10 cellular contexts compared by ENCODE assay signal in the genomic region with DNA sequence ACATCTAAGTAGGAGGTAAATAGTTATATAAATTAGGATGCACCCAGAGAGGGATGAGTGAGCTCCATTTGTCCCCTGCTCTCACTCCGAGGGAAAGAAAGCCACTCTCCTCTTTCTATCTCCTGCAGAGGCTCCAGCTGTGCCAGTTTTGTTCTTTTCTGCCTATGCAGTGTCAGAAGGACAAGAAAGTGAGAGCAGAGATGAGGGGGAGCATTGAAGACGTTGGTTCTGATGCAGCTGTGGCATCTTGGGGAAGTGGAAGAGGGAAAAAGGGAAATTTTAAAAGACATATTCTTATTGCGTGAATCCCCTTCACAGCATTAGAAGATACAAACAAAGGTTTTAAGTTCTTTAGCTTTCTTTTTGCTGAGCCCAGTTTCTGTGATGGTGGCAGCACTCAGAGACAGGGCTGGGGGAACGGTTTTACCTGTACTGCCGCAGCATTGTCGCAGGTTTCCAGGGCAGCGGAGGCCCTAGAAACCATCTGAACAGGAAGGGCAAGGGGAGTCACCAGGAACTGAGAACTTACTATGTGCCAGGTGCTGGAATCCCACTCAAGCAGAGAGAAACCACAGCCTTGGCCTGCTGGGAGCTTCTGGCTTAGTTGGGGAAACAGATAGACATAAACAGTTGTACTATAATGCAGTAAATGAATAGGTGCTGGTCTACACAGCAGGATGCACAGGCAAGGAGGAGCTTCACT.
A peak's percentile ranks its signal among the peaks of the same experiment; 100 is the strongest.
DNase-seq lines count a peak whose midpoint lies in the region; ATAC-seq lines count a peak whose summit lies in the region.
"Had no signal": no experiment of that assay in that cellular context is flagged by ENCODE, and none has a peak within 500 bp of the region (broad histone marks: within the 10 kb centered on the region; RNA-seq: fewer than 3 reads in every experiment).

No MANE protein-coding gene starts in this region.

- H3K27ac Mint-ChIP-seq in memory B cell: peak overlapping the region; percentile 94

- no peaks in the 10 kb centered on the region for H3K36me3 Mint-ChIP-seq in memory B cell
- H3K36me3 Mint-ChIP-seq: activated naive CD4-positive, alpha-beta T cell treated with anti-CD3 and anti-CD28 coated beads, Interleukin-2, amount 50 U/mL, for 72 hours had no signal

- no peaks in the 10 kb centered on the region for H3K27me3 Mint-ChIP-seq in memory B cell

- ATAC-seq in GM18868 (IDR thresholded peaks at IDR 0.05; ENCODE audit: unreplicated experiment) (peak; percentile 38), GM21786 (IDR thresholded peaks at IDR 0.05; ENCODE audit: unreplicated experiment) (peak; percentile 43), HG03432 (IDR thresholded peaks at IDR 0.05; ENCODE audit: unreplicated experiment) (peak; percentile 57), memory B cell (ENCODE audit: low read depth) (peak; percentile 78), HG02798 (IDR thresholded peaks at IDR 0.05; ENCODE audit: poor library complexity, unreplicated experiment) (no peak)
- ATAC-seq: activated naive CD4-positive, alpha-beta T cell treated with anti-CD3 and anti-CD28 coated beads, Interleukin-2, amount 50 U/mL, for 72 hours had no signal

- no peaks in the 10 kb centered on the region for H3K9me3 Mint-ChIP-seq in memory B cell
- H3K9me3 Mint-ChIP-seq: activated naive CD4-positive, alpha-beta T cell treated with anti-CD3 and anti-CD28 coated beads, Interleukin-2, amount 50 U/mL, for 72 hours had no signal

- H3K4me3 Mint-ChIP-seq in memory B cell: peak overlapping the region; percentile 79

- H3K4me1 Mint-ChIP-seq in memory B cell: peaks cover 54% of the 10 kb centered on the region

- DNase-seq in memory B cell (ENCODE audit: low spot score in 2 of 2): peak; percentile 52 to 57
- DNase-seq in stimulated activated naive CD4-positive, alpha-beta T cell (lab: John Stamatoyannopoulos, UW): no peak
- no peak for DNase-seq in NCI-H345 treated with DMSO at 0.1 percent for 48 hours (lab: John Stamatoyannopoulos, UW; ENCODE audit: unreplicated experiment)
- no peak for DNase-seq in retina
- DNase-seq: mesendoderm had no signal

Comparison
In these comparisons a context has a peak if more than half of its experiments do, and no peak if none do; other contexts are left out.
1. DNase-seq: peak in memory B cell (2 of 2); none in stimulated activated naive CD4-positive, alpha-beta T cell (0 of 6), NCI-H345 treated with DMSO at 0.1 percent for 48 hours (single experiment) and retina (single experiment).